In genomic region chr9:129809346-129809745, GRCh38 we compare ENCODE assay signal across 12 cellular contexts. TPM values are rescaled to one million over a fixed set of nuclear protein-coding genes. Genes with fewer than 3 reads are reported as not detected.
"Had no signal": no experiment of that assay in that cellular context is flagged by ENCODE, and none has a peak within 500 bp of the region (broad histone marks: within the 10 kb centered on the region; RNA-seq: fewer than 3 reads in every experiment).

No MANE protein-coding gene starts in this region.

- H3K4me3 Mint-ChIP-seq: activated T-helper 1 cell treated with anti-CD3 and anti-CD28 coated beads, Interleukin-12 subunit alpha, Interleukin-12 subunit beta, Interleukin-2, Interleukin-4 antibody, amounts not matched to agents 30 ng/mL and 10 ng/mL and 1 ng/mL, durations not matched to agents 14 hours and 24 hours and 36 hours; natural killer cell treated with Interleukin-12 subunit alpha and Interleukin-12 subunit beta and Interleukin-15 and Interleukin-18, amount 100 ng/mL, for 72 hours; T-helper 17 cell; WTC11 had no signal

- H3K4me1 ChIP-seq: foreskin keratinocyte had no signal

- H3K27ac ChIP-seq: foreskin keratinocyte, heart left ventricle had no signal

- H3K4me3 ChIP-seq: heart left ventricle, right lobe of liver, smooth muscle cell had no signal

- H3K36me3 Mint-ChIP-seq: natural killer cell treated with Interleukin-12 subunit alpha and Interleukin-12 subunit beta and Interleukin-15 and Interleukin-18, amount 100 ng/mL, for 72 hours had no signal

- H3K27me3 ChIP-seq: foreskin keratinocyte, heart left ventricle, right lobe of liver had no signal

- DNase-seq: activated CD4-positive, alpha-beta T cell treated with anti-CD3 and anti-CD28 coated beads for 4 hours; activated CD8-positive, alpha-beta memory T cell treated with anti-CD3 and anti-CD28 coated beads, Interleukin-2, amount 50 U/mL, for 48 hours; foreskin keratinocyte; mesendoderm; right lobe of liver; T-helper 17 cell had no signal

- ATAC-seq: foreskin keratinocyte; heart left ventricle; natural killer cell treated with Interleukin-12 subunit alpha and Interleukin-12 subunit beta and Interleukin-15 and Interleukin-18, amount 100 ng/mL, for 72 hours; right lobe of liver; T-helper 17 cell; WTC11 had no signal

- H3K27me3 Mint-ChIP-seq: natural killer cell treated with Interleukin-12 subunit alpha and Interleukin-12 subunit beta and Interleukin-15 and Interleukin-18, amount 100 ng/mL, for 72 hours; T-helper 17 cell had no signal

- H3K9me3 ChIP-seq: heart left ventricle, right lobe of liver had no signal

- H3K27ac Mint-ChIP-seq: activated T-helper 1 cell treated with anti-CD3 and anti-CD28 coated beads, Interleukin-12 subunit alpha, Interleukin-12 subunit beta, Interleukin-2, Interleukin-4 antibody, amounts not matched to agents 30 ng/mL and 10 ng/mL and 1 ng/mL, durations not matched to agents 14 hours and 24 hours and 36 hours; natural killer cell treated with Interleukin-12 subunit alpha and Interleukin-12 subunit beta and Interleukin-15 and Interleukin-18, amount 100 ng/mL, for 72 hours; T-helper 17 cell had no signal

- H3K9me3 Mint-ChIP-seq: activated T-helper 1 cell treated with anti-CD3 and anti-CD28 coated beads, Interleukin-12 subunit alpha, Interleukin-12 subunit beta, Interleukin-2, Interleukin-4 antibody, amounts not matched to agents 30 ng/mL and 10 ng/mL and 1 ng/mL, durations not matched to agents 14 hours and 24 hours and 36 hours; natural killer cell treated with Interleukin-12 subunit alpha and Interleukin-12 subunit beta and Interleukin-15 and Interleukin-18, amount 100 ng/mL, for 72 hours; WTC11 had no signal

RNA-seq across cellular contexts. Expression of gene PTGES, which starts 56.5 kb away (rescaled TPM):
- total RNA-seq: natural killer cell treated with Interleukin-12 subunit alpha and Interleukin-12 subunit beta and Interleukin-15 and Interleukin-18, amount 100 ng/mL, for 72 hours; pulmonary artery endothelial cell had no signal
